8 cellular contexts compared by ENCODE assay signal in the genomic region with DNA sequence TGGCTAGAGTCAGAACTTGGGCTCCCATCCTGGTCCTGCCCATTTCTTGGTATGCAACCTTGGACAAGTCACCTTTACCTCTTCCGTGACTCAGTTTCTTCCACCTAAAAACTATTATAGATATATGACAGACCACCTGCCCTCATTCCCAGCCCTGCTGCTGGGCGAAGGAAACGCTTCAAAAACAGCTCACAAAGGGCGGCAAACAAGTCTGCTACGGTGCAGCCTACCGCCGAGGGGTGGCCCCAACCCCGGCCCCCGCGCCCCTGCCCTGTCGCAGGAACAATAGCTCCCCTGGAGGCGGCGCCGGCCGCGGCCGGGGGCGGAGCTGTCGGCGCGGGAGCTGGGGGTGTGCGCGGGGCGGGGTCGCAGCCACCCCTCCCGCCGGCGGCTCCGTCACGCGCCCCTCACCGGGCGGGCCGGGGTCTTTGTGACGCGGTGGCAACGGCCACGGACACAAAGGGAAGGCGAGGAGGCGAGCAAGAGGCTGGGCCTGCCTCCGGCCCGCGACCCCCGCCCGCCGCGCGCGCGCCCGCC. TPM values are rescaled to one million over a fixed set of nuclear protein-coding genes. Genes with fewer than 3 reads are reported as not detected.
DNase-seq lines count a peak whose midpoint lies in the region; ATAC-seq, FAIRE-seq and TF ChIP-seq lines count a peak whose summit lies in the region.

A gene with protein sequence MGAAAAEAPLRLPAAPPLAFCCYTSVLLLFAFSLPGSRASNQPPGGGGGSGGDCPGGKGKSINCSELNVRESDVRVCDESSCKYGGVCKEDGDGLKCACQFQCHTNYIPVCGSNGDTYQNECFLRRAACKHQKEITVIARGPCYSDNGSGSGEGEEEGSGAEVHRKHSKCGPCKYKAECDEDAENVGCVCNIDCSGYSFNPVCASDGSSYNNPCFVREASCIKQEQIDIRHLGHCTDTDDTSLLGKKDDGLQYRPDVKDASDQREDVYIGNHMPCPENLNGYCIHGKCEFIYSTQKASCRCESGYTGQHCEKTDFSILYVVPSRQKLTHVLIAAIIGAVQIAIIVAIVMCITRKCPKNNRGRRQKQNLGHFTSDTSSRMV (plus strand): TSS at position 425 of the 537 bp plus-strand sequence. CDS start 396 bp downstream, outside the sequence.

- H3K9me3 ChIP-seq in body of pancreas (no peaks in the 10 kb centered on the region), iPS-18c (ENCODE audit: control insufficient read depth, insufficient read depth, low read length) (peaks cover 2% of the 10 kb centered on the region), smooth muscle cell (replicated peaks; ENCODE audit: low read depth) (no peaks in the 10 kb centered on the region)

- no peaks in the 10 kb centered on the region for H3F3A ChIP-seq in smooth muscle cell (ENCODE audit: low read depth)

- no peak within 1 kb of the TSS for H3K27ac ChIP-seq in body of pancreas
- H3K27ac ChIP-seq in smooth muscle cell (ENCODE audit: low read depth) = no peak within 1 kb of the TSS

- intact Hi-C loops in body of pancreas (cut with DNase I) = no loop called here

- no peak for TF ChIP-seq POLR2A in body of pancreas (IDR thresholded peaks at IDR 0.05)

- peaks cover 0 to 4% of the 10 kb centered on the region in 2 donors for H3K27me3 ChIP-seq in body of pancreas
- H3K27me3 ChIP-seq in smooth muscle cell (ENCODE audit: low read depth) = no peaks in the 10 kb centered on the region

- H3K4me3 ChIP-seq in body of pancreas (peak within 1 kb of the TSS in 1 of 2 donors; percentile 43), iPS-18c (ENCODE audit: insufficient read depth, low read depth, low read length) (peak within 1 kb of the TSS; percentile 87), smooth muscle cell (peak within 1 kb of the TSS; percentile 71)

- DNase-seq in AG08395 (ENCODE audit: low spot score) (peak; percentile 71), HTR-8/SVneo (ENCODE audit: insufficient read length, low spot score) (peak; percentile 59), SW480 (ENCODE audit: low spot score) (peak; percentile 25), body of pancreas (peak; percentile 26 to 61 (median 28)), smooth muscle cell (lab: John Stamatoyannopoulos, UW; ENCODE audit: unreplicated experiment) (no peak), cerebellar nuclear complex (lab: John Stamatoyannopoulos, UW) (no peak)

- FAIRE-seq in HTR-8/SVneo (lab: Jason Lieb, UNC) = no peak

- H4K20me1 ChIP-seq in smooth muscle cell (ENCODE audit: low read depth) = no peaks in the 10 kb centered on the region

- H3K36me3 ChIP-seq in body of pancreas (replicated peaks in 1 of 2; ENCODE audit: insufficient read depth in 1 of 2, low read depth in 2 of 2) = no peaks in the 10 kb centered on the region
- H3K36me3 ChIP-seq in smooth muscle cell (ENCODE audit: low read depth) = no peaks in the 10 kb centered on the region

- TF ChIP-seq CTCF in body of pancreas (IDR thresholded peaks at IDR 0.05) (peak in 1 of 7 experiments; percentile 18), smooth muscle cell (IDR thresholded peaks at IDR 0.05; ENCODE audit: borderline replicate concordance, insufficient read depth, poor library complexity, severe bottlenecking) (peak; percentile 21)

- H3K4me2 ChIP-seq in smooth muscle cell = peak within 1 kb of the TSS; percentile 93

- peaks cover 10% of the 10 kb centered on the region for H3K4me1 ChIP-seq in body of pancreas
- H3K4me1 ChIP-seq in smooth muscle cell (ENCODE audit: low read depth) = peaks cover 6% of the 10 kb centered on the region

- peak within 1 kb of the TSS; percentile 88 for H2AFZ ChIP-seq in smooth muscle cell (ENCODE audit: low read depth)

- peak within 1 kb of the TSS; percentile 32 for H3K9ac ChIP-seq in smooth muscle cell (ENCODE audit: low read depth)

- WGBS in body of pancreas, 2 donors = 3 to 8% methylated on average over 7 to 26 of the region's 51 CpGs
- WGBS in smooth muscle cell (ENCODE audit: low lambda C conversion rate) = 6% methylated on average over 5 of the region's 51 CpGs

- ATAC-seq in GM19043 (IDR thresholded peaks at IDR 0.05; ENCODE audit: low read depth, unreplicated experiment) = peak; percentile 11
- ATAC-seq in body of pancreas = peak; percentile 68

- H3K79me2 ChIP-seq in smooth muscle cell (ENCODE audit: low read depth) = no peaks in the 10 kb centered on the region

RNA-seq across cellular contexts. Expression of the gene that starts here (rescaled TPM):
- total RNA-seq in body of pancreas (not detected), smooth muscle cell (1.7 TPM in 1 of 2 replicates, not detected in the other)
- 1.8 and 2.1 TPM in 2 replicates for polyA plus RNA-seq in smooth muscle cell

Comparison
In these comparisons a context has a peak if more than half of its experiments do, and no peak if none do; other contexts are left out.
1. Peak in DNase-seq and ATAC-seq in body of pancreas; RNA of the gene not detected or under 1 TPM.
2. DNase-seq: peak in AG08395 (single experiment), HTR-8/SVneo (single experiment) and SW480 (single experiment); none in smooth muscle cell (single experiment) and cerebellar nuclear complex (0 of 2).